In genomic region chr2:155115856-155116255, GRCh38 we compare ENCODE assay signal across 30 cellular contexts.
"Had no signal": no experiment of that assay in that cellular context is flagged by ENCODE, and none has a peak within 500 bp of the region (broad histone marks: within the 10 kb centered on the region; RNA-seq: fewer than 3 reads in every experiment).

No MANE protein-coding gene starts in this region.

- H3K27me3 Mint-ChIP-seq: activated CD4-positive, alpha-beta T cell treated with anti-CD3 and anti-CD28 coated beads for 36 hours; activated CD4-positive, alpha-beta T cell treated with anti-CD3 and anti-CD28 coated beads, Interleukin-2, amount 10 ng/mL, durations not matched to agents 7 days and 5 days; activated T-cell treated with anti-CD3 and anti-CD28 coated beads, Interleukin-2, amount 50 U/mL, for 24 hours had no signal

- H3K4me1 Mint-ChIP-seq: activated CD4-positive, alpha-beta T cell treated with anti-CD3 and anti-CD28 coated beads for 36 hours; activated CD4-positive, alpha-beta T cell treated with anti-CD3 and anti-CD28 coated beads, Interleukin-2, amount 10 ng/mL, durations not matched to agents 7 days and 5 days had no signal

- H3K4me3 Mint-ChIP-seq: activated CD4-positive, alpha-beta T cell treated with anti-CD3 and anti-CD28 coated beads for 36 hours; activated CD4-positive, alpha-beta T cell treated with anti-CD3 and anti-CD28 coated beads, Interleukin-2, amount 10 ng/mL, durations not matched to agents 7 days and 5 days; activated CD8-positive, alpha-beta T cell treated with anti-CD3 and anti-CD28 coated beads, Interleukin-2, amount 10 ng/mL, durations not matched to agents 7 days and 5 days; activated T-cell treated with anti-CD3 and anti-CD28 coated beads, Interleukin-2, amount 50 U/mL, for 24 hours; T-helper 1 cell treated with Interleukin-12 subunit alpha and Interleukin-12 subunit beta and Interleukin-4 antibody, amounts not matched to agents 30 μg/mL and 1 μg/mL, for 36 hours; T-helper 2 cell treated with Interferon-gamma antibody and Interleukin-4, amounts not matched to agents 5 μg/mL and 100 μg/mL, for 36 hours had no signal

- ATAC-seq: activated CD4-positive, alpha-beta T cell treated with anti-CD3 and anti-CD28 coated beads for 36 hours; activated CD4-positive, CD25-positive, alpha-beta regulatory T cell treated with anti-CD3 and anti-CD28 coated beads, Interleukin-2, amount 50 U/mL, for 24 hours; activated CD8-positive, alpha-beta T cell treated with anti-CD3 and anti-CD28 coated beads, Interleukin-2, amount 10 ng/mL, durations not matched to agents 7 days and 5 days; activated naive CD4-positive, alpha-beta T cell treated with anti-CD3 and anti-CD28 coated beads, Interleukin-2, amount 50 U/mL, for 72 hours; body of pancreas; Panc1 had no signal

- H3K27ac Mint-ChIP-seq: activated CD4-positive, alpha-beta T cell treated with anti-CD3 and anti-CD28 coated beads for 36 hours; activated CD4-positive, alpha-beta T cell treated with anti-CD3 and anti-CD28 coated beads, Interleukin-2, amount 10 ng/mL, durations not matched to agents 7 days and 5 days; activated CD8-positive, alpha-beta T cell treated with anti-CD3 and anti-CD28 coated beads, Interleukin-2, amount 10 ng/mL, durations not matched to agents 7 days and 5 days; activated naive CD4-positive, alpha-beta T cell treated with anti-CD3 and anti-CD28 coated beads, Interleukin-2, amount 50 U/mL, for 72 hours; activated T-cell treated with anti-CD3 and anti-CD28 coated beads, Interleukin-2, amount 50 U/mL, for 24 hours; activated T-helper 2 cell treated with anti-CD3 and anti-CD28 coated beads, Interferon-gamma antibody, Interleukin-2, Interleukin-4, amounts not matched to agents 10 μg/mL and 5 μg/mL and 100 μg/mL, durations not matched to agents 14 hours and 24 hours and 36 hours; T-helper 1 cell treated with Interleukin-12 subunit alpha and Interleukin-12 subunit beta and Interleukin-4 antibody, amounts not matched to agents 30 μg/mL and 1 μg/mL, for 36 hours; T-helper 2 cell treated with Interferon-gamma antibody and Interleukin-4, amounts not matched to agents 5 μg/mL and 100 μg/mL, for 36 hours had no signal

- H3K36me3 Mint-ChIP-seq: activated naive CD4-positive, alpha-beta T cell treated with anti-CD3 and anti-CD28 coated beads, Interleukin-2, amount 50 U/mL, for 72 hours had no signal

- DNase-seq: activated CD4-positive, alpha-beta T cell treated with anti-CD3 and anti-CD28 coated beads for 36 hours; activated CD4-positive, alpha-beta T cell treated with anti-CD3 and anti-CD28 coated beads, Interleukin-2, amount 10 ng/mL, durations not matched to agents 7 days and 5 days; activated CD4-positive, alpha-beta T cell treated with anti-CD3 and anti-CD28 coated beads, Interleukin-2, amount 50 U/mL, for 48 hours; activated CD8-positive, alpha-beta T cell treated with anti-CD3 and anti-CD28 coated beads, Interleukin-2, amount 10 ng/mL, durations not matched to agents 7 days and 5 days; activated gamma-delta T cell; activated naive CD4-positive, alpha-beta T cell treated with Interleukin-2 at 50 U/mL for 16 hours; activated T-cell treated with anti-CD3 and anti-CD28 coated beads, Interleukin-2, amount 50 U/mL, for 24 hours; adrenal gland; body of pancreas; caudate nucleus; cerebellar nuclear complex; Karpas-422; KBM-7; MG63; NCI-H1048; NCI-H1417 treated with DMSO at 0.1 percent for 48 hours; NCI-H1694 treated with DMSO at 0.1 percent for 48 hours; NCI-H2029; NCI-H2171; NCI-H510A; NCI-H526; OCI-M1; SHP77; SJCRH30 had no signal
